Comparison of ENCODE assay signal across 1 cellular context in the genomic region with DNA sequence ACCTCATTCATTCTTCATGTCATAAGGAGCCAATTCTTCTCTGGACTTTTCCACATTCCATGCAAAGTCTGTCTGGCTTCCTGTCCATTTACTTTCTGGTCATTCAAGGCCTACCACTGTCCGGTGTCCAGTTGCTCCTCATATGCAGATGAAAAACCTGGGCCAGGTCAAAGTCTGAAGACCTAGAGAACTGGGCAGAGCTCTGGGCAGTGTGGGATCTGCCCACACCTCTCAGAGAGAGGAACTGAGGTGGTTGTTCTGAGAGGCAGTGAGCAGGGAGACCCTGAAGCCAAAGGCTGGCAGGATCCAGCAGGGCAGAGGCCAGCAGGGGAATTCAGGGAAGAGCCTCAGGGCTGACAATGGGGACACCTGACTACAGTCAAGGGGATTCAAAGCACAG. TPM values are rescaled to one million over a fixed set of nuclear protein-coding genes. Genes with fewer than 3 reads are reported as not detected.
"Had no signal": no experiment of that assay in that cellular context is flagged by ENCODE, and none has a peak within 500 bp of the region (broad histone marks: within the 10 kb centered on the region; RNA-seq: fewer than 3 reads in every experiment).

No MANE protein-coding gene starts in this region.

RNA-seq across cellular contexts. Expression of a gene that starts 58.7 kb away (rescaled TPM):
- polyA plus RNA-seq: IgD-negative memory B cell had no signal
